21 cellular contexts compared by ENCODE assay signal in the genomic region with DNA sequence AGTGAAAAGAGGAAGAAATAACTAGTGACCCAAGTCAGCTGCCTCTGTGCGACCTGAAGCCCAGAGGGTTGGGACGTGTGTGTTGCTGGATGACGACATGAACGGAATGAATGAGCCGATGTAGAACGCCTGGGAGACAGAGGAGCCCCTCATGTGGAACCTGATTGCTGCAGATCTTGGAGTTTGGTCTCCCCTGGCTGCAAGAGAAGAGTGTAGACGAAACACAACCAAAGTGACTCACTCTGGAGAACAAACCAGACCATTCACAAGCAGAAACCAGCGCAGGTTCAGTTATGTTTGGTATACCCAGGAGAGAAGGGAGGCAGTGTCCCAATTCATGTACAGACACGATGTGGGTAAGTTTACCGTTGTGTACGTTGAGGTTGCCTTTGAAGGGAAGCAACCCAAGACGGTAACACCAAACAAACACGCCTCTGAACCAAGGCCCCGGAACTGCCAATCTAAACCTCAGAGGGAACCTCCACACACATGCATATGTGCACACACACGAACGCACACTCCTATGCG.
DNase-seq lines count a peak whose midpoint lies in the region; ATAC-seq and TF ChIP-seq lines count a peak whose summit lies in the region.
"Had no signal": no experiment of that assay in that cellular context is flagged by ENCODE, and none has a peak within 500 bp of the region (broad histone marks: within the 10 kb centered on the region; RNA-seq: fewer than 3 reads in every experiment).

No MANE protein-coding gene starts in this region.

- no peaks in the 10 kb centered on the region for H3K36me3 ChIP-seq in KOPT-K1 (ENCODE audit: insufficient read depth, low read length)
- no peaks in the 10 kb centered on the region for H3K36me3 ChIP-seq in RWPE2 (ENCODE audit: low read depth)
- no peaks in the 10 kb centered on the region for H3K36me3 ChIP-seq in aorta (ENCODE audit: control insufficient read depth in 1 of 2, insufficient read depth in 2 of 2, low read length in 1 of 2)
- H3K36me3 ChIP-seq in CD4-positive, alpha-beta memory T cell (ENCODE audit: insufficient read depth, low read length), result no peaks in the 10 kb centered on the region
- H3K36me3 ChIP-seq: MG63 had no signal

- peaks cover 2 to 16% (median 12%) of the 10 kb centered on the region in 7 donors for H3K9me3 Mint-ChIP-seq in CD14-positive monocyte
- H3K9me3 Mint-ChIP-seq in CD4-positive, alpha-beta memory T cell, result peaks cover 2 to 30% (median 11%) of the 10 kb centered on the region in 8 donors

- H3K4me1 Mint-ChIP-seq in CD14-positive monocyte, result no peaks in the 10 kb centered on the region
- no peaks in the 10 kb centered on the region for H3K4me1 Mint-ChIP-seq in CD4-positive, alpha-beta memory T cell

- H3K4me3 Mint-ChIP-seq in CD14-positive monocyte, result no peak overlapping the region
- H3K4me3 Mint-ChIP-seq in CD4-positive, alpha-beta memory T cell, result no peak overlapping the region

- H3K9me3 ChIP-seq in KOPT-K1 (ENCODE audit: insufficient read depth, low read length, poor library complexity, severe bottlenecking) (peaks cover 17% of the 10 kb centered on the region), RWPE2 (ENCODE audit: severe bottlenecking) (peaks cover 9% of the 10 kb centered on the region), aorta (ENCODE audit: control insufficient read depth, low read length) (peaks cover 12% of the 10 kb centered on the region)
- peaks cover 0 to 4% of the 10 kb centered on the region in 2 donors for H3K9me3 ChIP-seq in CD4-positive, alpha-beta memory T cell (ENCODE audit: control insufficient read depth in 1 of 2, low read length in 2 of 2)

- H3K27me3 ChIP-seq in RWPE2 (ENCODE audit: insufficient read depth, poor library complexity, severe bottlenecking), result peaks cover 6% of the 10 kb centered on the region
- H3K27me3 ChIP-seq in foreskin keratinocyte, result peaks cover 2% of the 10 kb centered on the region
- no peaks in the 10 kb centered on the region for H3K27me3 ChIP-seq in aorta (ENCODE audit: control insufficient read depth in 1 of 2, insufficient read depth in 2 of 2, low read length in 1 of 2)
- no peaks in the 10 kb centered on the region for H3K27me3 ChIP-seq in CD4-positive, alpha-beta memory T cell (ENCODE audit: insufficient read depth, low read length)
- H3K27me3 ChIP-seq: MG63 had no signal

- peak overlapping the region; percentile 99 for H3K27ac ChIP-seq in KOPT-K1 (ENCODE audit: low read depth, low read length, poor library complexity, severe bottlenecking)
- H3K27ac ChIP-seq in RWPE2 (ENCODE audit: poor library complexity, severe bottlenecking), result no peak overlapping the region
- H3K27ac ChIP-seq in foreskin keratinocyte, result peak overlapping the region; percentile 66
- no peak overlapping the region for H3K27ac ChIP-seq in aorta (ENCODE audit: low read depth in 1 of 2, low read length in 2 of 2)
- no peak overlapping the region for H3K27ac ChIP-seq in CD4-positive, alpha-beta memory T cell (ENCODE audit: low read depth, low read length)
- H3K27ac ChIP-seq: SK-N-MC had no signal

- peaks cover 4 to 7% (median 7%) of the 10 kb centered on the region in 3 donors for H3K27me3 Mint-ChIP-seq in CD14-positive monocyte (ENCODE audit: low read depth in 3 of 3)
- peaks cover 0 to 2% of the 10 kb centered on the region in 2 donors for H3K27me3 Mint-ChIP-seq in CD4-positive, alpha-beta memory T cell

- DNase-seq in CD14-positive monocyte (ENCODE audit: low spot score) (peak; percentile 8), RWPE2 (ENCODE audit: low spot score) (peak; percentile 64), foreskin keratinocyte (peak; percentile 96 to 98), aorta (no peak), GM10248 (ENCODE audit: extremely low spot score) (no peak)
- DNase-seq in CD4-positive, alpha-beta memory T cell, result no peak
- DNase-seq: DMS79, IMR-90, Kasumi-1, MG63, NCI-H1092, NCI-H1436, NCI-H187 treated with DMSO at 0.1 percent for 48 hours, NCI-H2227 treated with DMSO at 0.1 percent for 48 hours, NCI-H510A, OCI-M1, Right ventricle myocardium superior, SW 1271 had no signal

- H3K27ac Mint-ChIP-seq in CD14-positive monocyte, result no peak overlapping the region
- H3K27ac Mint-ChIP-seq in CD4-positive, alpha-beta memory T cell, result no peak overlapping the region

- 79 to 83% methylated on average over 17 of the region's 17 CpGs for WGBS in aorta, 2 donors

- intact Hi-C loops in CD14-positive monocyte (cut with micrococcal nuclease), result no loop called here
- intact Hi-C loops in aorta (cut with DNase I), result no loop called here
- intact Hi-C loops in CD4-positive, alpha-beta memory T cell (cut with micrococcal nuclease), result no loop called here

- no peaks in the 10 kb centered on the region for H3K4me1 ChIP-seq in RWPE2 (ENCODE audit: insufficient read depth, poor library complexity, severe bottlenecking)
- peaks cover 13% of the 10 kb centered on the region for H3K4me1 ChIP-seq in foreskin keratinocyte
- H3K4me1 ChIP-seq in aorta (ENCODE audit: control insufficient read depth in 1 of 2, insufficient read depth in 2 of 2, low read length in 2 of 2), result no peaks in the 10 kb centered on the region
- H3K4me1 ChIP-seq in CD4-positive, alpha-beta memory T cell (ENCODE audit: insufficient read depth, low read length), result no peaks in the 10 kb centered on the region

- ATAC-seq in RWPE2 (ENCODE audit: low read depth), result peak; percentile 37; the same call in 2 of the 3 replicates
- peak; percentile 84 for ATAC-seq in foreskin keratinocyte
- no peak for ATAC-seq in aorta (ENCODE audit: low FRiP score)
- ATAC-seq: HCT116 had no signal

- POLR2A ChIA-PET in CD4-positive, alpha-beta memory T cell (lab: Charles Lee; ENCODE audit: partially characterized antibody), result no interaction called here
- POLR2A ChIA-PET in GM10248 (lab: Yijun Ruan, JAX), result no interaction called here

- CTCF ChIA-PET in CD4-positive, alpha-beta memory T cell (lab: Charles Lee; ENCODE audit: partially characterized antibody), result no interaction called here
- CTCF ChIA-PET in GM10248 (lab: Yijun Ruan, JAX), result interaction anchor here (1.4 kb wide), 1 partner anchor 10 kb away, joined by 3 read pairs; no protein-coding TSS in a partner anchor

- no peaks in the 10 kb centered on the region for H3K36me3 Mint-ChIP-seq in CD14-positive monocyte
- no peaks in the 10 kb centered on the region for H3K36me3 Mint-ChIP-seq in CD4-positive, alpha-beta memory T cell

- H3K4me3 ChIP-seq in RWPE2 (ENCODE audit: severe bottlenecking) (no peak overlapping the region), aorta (ENCODE audit: low read length in 2 of 2) (no peak overlapping the region)
- no peak overlapping the region for H3K4me3 ChIP-seq in CD4-positive, alpha-beta memory T cell (ENCODE audit: low read length in 2 of 2)
- H3K4me3 ChIP-seq: MG63, SK-N-MC had no signal

- TF ChIP-seq CTCF in CD14-positive monocyte (IDR thresholded peaks at IDR 0.05) (no peak), RWPE2 (IDR thresholded peaks at IDR 0.05; ENCODE audit: poor library complexity, severe bottlenecking) (no peak), foreskin keratinocyte (conservative IDR thresholded peaks at IDR 0.05) (no peak), GM10248 (IDR thresholded peaks at IDR 0.05; ENCODE audit: control extremely low read depth, extremely low read depth, low read depth, missing control alignments) (no peak)

Comparison
In these comparisons a context has a peak if more than half of its experiments do, and no peak if none do; other contexts are left out.
1. DNase-seq: peak in CD14-positive monocyte (single experiment), RWPE2 (single experiment) and foreskin keratinocyte (2 of 2); none in aorta (0 of 2), CD4-positive, alpha-beta memory T cell (0 of 5) and GM10248 (single experiment).
2. H3K27ac ChIP-seq: peak in KOPT-K1 (single experiment) and foreskin keratinocyte (single experiment); none in RWPE2 (single experiment), aorta (0 of 2) and CD4-positive, alpha-beta memory T cell (single experiment).